In the genomic region with DNA sequence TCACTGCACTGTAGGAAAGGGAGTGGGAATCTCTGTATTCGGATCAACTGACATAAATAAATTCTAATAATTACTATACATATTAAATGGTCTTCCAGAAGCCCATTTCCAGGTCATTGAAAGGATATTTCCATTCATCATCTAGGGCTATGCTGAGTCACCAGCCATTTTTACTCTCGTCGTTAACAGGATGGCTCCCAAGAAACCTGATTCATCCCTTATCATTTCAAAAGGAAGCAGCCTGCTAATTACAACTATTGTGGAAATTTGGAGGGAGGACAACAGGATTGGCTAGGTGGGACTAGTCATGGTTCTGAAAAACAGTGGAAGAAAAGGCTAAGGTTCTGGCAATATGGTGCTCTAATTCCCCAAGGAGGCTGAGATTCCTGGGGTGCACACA, we compare ENCODE assay signal across 21 cellular contexts. TPM values are rescaled to one million over a fixed set of nuclear protein-coding genes. Genes with fewer than 3 reads are reported as not detected.
"Had no signal": no experiment of that assay in that cellular context is flagged by ENCODE, and none has a peak within 500 bp of the region (broad histone marks: within the 10 kb centered on the region; RNA-seq: fewer than 3 reads in every experiment).

No MANE protein-coding gene starts in this region.

- H3K4me3 ChIP-seq: coronary artery, lower lobe of right lung, smooth muscle cell, suprapubic skin, transverse colon, uterus had no signal

- H3K36me3 ChIP-seq: lower lobe of right lung, neutrophil, suprapubic skin, transverse colon, uterus had no signal

- H3K9me3 Mint-ChIP-seq: activated CD4-positive, alpha-beta T cell treated with anti-CD3 and anti-CD28 coated beads, Interleukin-2, amount 10 ng/mL, durations not matched to agents 24 days and 14 days; activated CD8-positive, alpha-beta T cell treated with anti-CD3 and anti-CD28 coated beads for 36 hours; activated naive CD4-positive, alpha-beta T cell treated with anti-CD3 and anti-CD28 coated beads for 36 hours; activated T-helper 2 cell treated with anti-CD3 and anti-CD28 coated beads, Interferon-gamma antibody, Interleukin-2, Interleukin-4, amounts not matched to agents 10 μg/mL and 5 μg/mL and 100 μg/mL, durations not matched to agents 14 hours and 24 hours and 36 hours; stimulated activated naive CD8-positive, alpha-beta T cell treated with anti-CD3 and anti-CD28 coated beads, Interleukin-15, amount 100 ng/mL, for 72 hours; T-helper 2 cell treated with Interferon-gamma antibody and Interleukin-4, amounts not matched to agents 5 μg/mL and 100 μg/mL, for 36 hours had no signal

- H3K27ac ChIP-seq: coronary artery, lower lobe of right lung, neutrophil, parathyroid adenoma, suprapubic skin, transverse colon, uterus had no signal

- H3K4me1 Mint-ChIP-seq: activated CD4-positive, alpha-beta T cell treated with anti-CD3 and anti-CD28 coated beads, Interleukin-2, amount 10 ng/mL, durations not matched to agents 24 days and 14 days; stimulated activated naive CD8-positive, alpha-beta T cell treated with anti-CD3 and anti-CD28 coated beads, Interleukin-15, amount 100 ng/mL, for 72 hours had no signal

- H3K36me3 Mint-ChIP-seq: natural killer cell treated with Interleukin-12 subunit alpha and Interleukin-12 subunit beta and Interleukin-15 and Interleukin-18, amount 100 ng/mL, for 72 hours had no signal

- DNase-seq: activated CD4-positive, alpha-beta T cell treated with anti-CD3 and anti-CD28 coated beads, Interleukin-2, amount 10 ng/mL, durations not matched to agents 24 days and 14 days; activated CD4-positive, CD25-positive, alpha-beta regulatory T cell; activated CD8-positive, alpha-beta T cell treated with anti-CD3 and anti-CD28 coated beads for 36 hours; activated naive CD4-positive, alpha-beta T cell treated with anti-CD3 and anti-CD28 coated beads for 36 hours; activated T-cell treated with anti-CD3 and anti-CD28 coated beads, Interleukin-2, amount 50 U/mL, for 1 hour; left colon; lower lobe of right lung; stimulated activated CD4-positive, alpha-beta T cell treated with anti-CD3 and anti-CD28 coated beads, Interleukin-4, amount 100 ng/mL, for 1 hour; stimulated activated naive CD8-positive, alpha-beta T cell treated with anti-CD3 and anti-CD28 coated beads, Interleukin-15, amount 100 ng/mL, for 72 hours; transverse colon; uterus had no signal

- H3K4me3 Mint-ChIP-seq: activated CD4-positive, alpha-beta T cell treated with anti-CD3 and anti-CD28 coated beads, Interleukin-2, amount 10 ng/mL, durations not matched to agents 24 days and 14 days; activated CD8-positive, alpha-beta T cell treated with anti-CD3 and anti-CD28 coated beads for 36 hours; activated naive CD4-positive, alpha-beta T cell treated with anti-CD3 and anti-CD28 coated beads for 36 hours; natural killer cell treated with Interleukin-12 subunit alpha and Interleukin-12 subunit beta and Interleukin-15 and Interleukin-18, amount 100 ng/mL, for 72 hours; stimulated activated naive CD8-positive, alpha-beta T cell treated with anti-CD3 and anti-CD28 coated beads, Interleukin-15, amount 100 ng/mL, for 72 hours; T-helper 2 cell treated with Interferon-gamma antibody and Interleukin-4, amounts not matched to agents 5 μg/mL and 100 μg/mL, for 36 hours had no signal

- ATAC-seq: activated CD8-positive, alpha-beta T cell treated with anti-CD3 and anti-CD28 coated beads for 36 hours; esophagus mucosa; left colon; lower lobe of right lung; natural killer cell treated with Interleukin-12 subunit alpha and Interleukin-12 subunit beta and Interleukin-15 and Interleukin-18, amount 100 ng/mL, for 72 hours; sciatic nerve; stimulated activated naive CD8-positive, alpha-beta T cell treated with anti-CD3 and anti-CD28 coated beads, Interleukin-15, amount 100 ng/mL, for 72 hours had no signal

- H3K27ac Mint-ChIP-seq: activated CD4-positive, alpha-beta T cell treated with anti-CD3 and anti-CD28 coated beads, Interleukin-2, amount 10 ng/mL, durations not matched to agents 24 days and 14 days; activated CD8-positive, alpha-beta T cell treated with anti-CD3 and anti-CD28 coated beads for 36 hours; activated naive CD4-positive, alpha-beta T cell treated with anti-CD3 and anti-CD28 coated beads for 36 hours; activated T-helper 2 cell treated with anti-CD3 and anti-CD28 coated beads, Interferon-gamma antibody, Interleukin-2, Interleukin-4, amounts not matched to agents 10 μg/mL and 5 μg/mL and 100 μg/mL, durations not matched to agents 14 hours and 24 hours and 36 hours; natural killer cell treated with Interleukin-12 subunit alpha and Interleukin-12 subunit beta and Interleukin-15 and Interleukin-18, amount 100 ng/mL, for 72 hours; stimulated activated naive CD8-positive, alpha-beta T cell treated with anti-CD3 and anti-CD28 coated beads, Interleukin-15, amount 100 ng/mL, for 72 hours; T-helper 2 cell treated with Interferon-gamma antibody and Interleukin-4, amounts not matched to agents 5 μg/mL and 100 μg/mL, for 36 hours had no signal

- H3K4me1 ChIP-seq: lower lobe of right lung, parathyroid adenoma, suprapubic skin, transverse colon, uterus had no signal

- H3K9me3 ChIP-seq: lower lobe of right lung, neutrophil, suprapubic skin, transverse colon, uterus had no signal

- H3K27me3 ChIP-seq: neutrophil, suprapubic skin, transverse colon had no signal

- H3K27me3 Mint-ChIP-seq: activated CD4-positive, alpha-beta T cell treated with anti-CD3 and anti-CD28 coated beads, Interleukin-2, amount 10 ng/mL, durations not matched to agents 24 days and 14 days; activated CD8-positive, alpha-beta T cell treated with anti-CD3 and anti-CD28 coated beads for 36 hours; natural killer cell treated with Interleukin-12 subunit alpha and Interleukin-12 subunit beta and Interleukin-15 and Interleukin-18, amount 100 ng/mL, for 72 hours; stimulated activated naive CD8-positive, alpha-beta T cell treated with anti-CD3 and anti-CD28 coated beads, Interleukin-15, amount 100 ng/mL, for 72 hours had no signal

RNA-seq across cellular contexts. Expression of gene GMNC, which starts 13.6 kb away (rescaled TPM):
- total RNA-seq: activated CD4-positive, alpha-beta T cell treated with anti-CD3 and anti-CD28 coated beads, Interleukin-2, amount 10 ng/mL, durations not matched to agents 24 days and 14 days; activated CD8-positive, alpha-beta T cell treated with anti-CD3 and anti-CD28 coated beads for 36 hours; activated naive CD4-positive, alpha-beta T cell treated with anti-CD3 and anti-CD28 coated beads for 36 hours; activated T-helper 2 cell treated with anti-CD3 and anti-CD28 coated beads, Interferon-gamma antibody, Interleukin-2, Interleukin-4, amounts not matched to agents 10 μg/mL and 5 μg/mL and 100 μg/mL, durations not matched to agents 14 hours and 24 hours and 36 hours; esophagus mucosa; left colon; lower lobe of right lung; natural killer cell treated with Interleukin-12 subunit alpha and Interleukin-12 subunit beta and Interleukin-15 and Interleukin-18, amount 100 ng/mL, for 72 hours; sciatic nerve; smooth muscle cell; transverse colon had no signal
- polyA plus RNA-seq: smooth muscle cell had no signal
